In the genomic region with DNA sequence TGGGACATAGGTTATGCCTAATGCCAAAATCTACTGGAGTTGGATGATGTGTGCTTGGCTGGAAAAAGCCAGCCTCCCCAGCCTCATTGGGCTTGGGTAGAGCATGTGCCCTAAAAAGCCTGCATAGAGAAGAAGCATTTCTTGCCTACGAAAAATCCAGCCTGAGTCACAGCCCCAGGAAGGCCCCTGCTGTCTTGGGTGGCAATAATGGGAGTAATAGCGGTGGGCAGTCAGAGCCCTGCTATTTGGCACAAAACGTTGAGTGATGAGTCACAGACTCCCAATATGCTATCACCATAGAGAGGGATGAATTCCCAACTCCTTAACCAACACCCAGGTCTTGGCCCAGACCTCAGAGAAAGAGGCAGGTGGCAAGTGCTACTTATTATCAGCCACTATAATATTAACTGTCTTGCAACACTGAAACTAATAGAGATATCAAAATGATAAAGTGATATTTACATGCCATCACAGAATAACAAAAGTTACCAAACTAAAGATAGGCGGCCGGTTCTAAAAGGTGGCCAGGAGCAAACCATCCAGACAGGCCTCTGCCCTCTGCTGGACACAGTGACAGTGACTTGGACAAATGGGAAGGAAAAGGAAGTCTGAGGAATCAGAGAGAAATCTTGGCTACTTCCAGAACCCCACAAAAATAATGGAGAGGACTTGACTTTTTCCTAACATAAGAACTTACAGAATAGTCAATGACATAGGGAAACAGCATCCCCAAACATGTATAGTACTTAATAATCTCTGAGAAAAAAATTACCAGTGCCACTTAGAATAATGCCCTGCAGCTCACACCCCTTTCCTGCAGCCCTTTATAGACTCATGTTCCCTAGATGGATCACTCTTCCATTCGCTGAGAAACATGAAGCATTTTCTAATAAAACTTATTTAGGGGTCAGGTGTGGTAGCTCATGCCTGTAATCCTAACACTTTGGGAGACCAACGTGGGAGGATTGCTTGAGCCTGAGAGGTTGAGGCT, we compare ENCODE assay signal across 8 cellular contexts. TPM values are rescaled to one million over a fixed set of nuclear protein-coding genes. Genes with fewer than 3 reads are reported as not detected.
DNase-seq lines count a peak whose midpoint lies in the region; ATAC-seq and TF ChIP-seq lines count a peak whose summit lies in the region.

No MANE protein-coding gene starts in this region.

- WGBS in aorta, 2 donors, result 59 to 63% methylated on average over 7 of the region's 7 CpGs

- in situ Hi-C loops in astrocyte of the cerebellum (cut with HindIII; ENCODE audit: low sequenced_read_pairs), result no loop called here

- peak; percentile 49 for TF ChIP-seq CTCF in cardiac muscle cell (IDR thresholded peaks at IDR 0.05; ENCODE audit: low read depth, low read length)
- peak; percentile 65 for TF ChIP-seq CTCF in astrocyte of the cerebellum (IDR thresholded peaks at IDR 0.05; ENCODE audit: low read depth, low read length, missing control alignments)

- H3K4me1 ChIP-seq in cardiac muscle cell (ENCODE audit: low read depth), result peaks cover 6% of the 10 kb centered on the region
- H3K4me1 ChIP-seq in aorta (ENCODE audit: control insufficient read depth in 1 of 2, insufficient read depth in 2 of 2, low read length in 2 of 2), result no peaks in the 10 kb centered on the region

- ATAC-seq in aorta (ENCODE audit: low FRiP score), result peak; percentile 39
- ATAC-seq in HG03139 (IDR thresholded peaks at IDR 0.05; ENCODE audit: unreplicated experiment), result no peak
- no peak for ATAC-seq in HG03520 (IDR thresholded peaks at IDR 0.05; ENCODE audit: unreplicated experiment)

- H3K9me3 ChIP-seq in cardiac muscle cell (ENCODE audit: low read depth) (no peaks in the 10 kb centered on the region), aorta (ENCODE audit: control insufficient read depth, low read length) (no peaks in the 10 kb centered on the region)

- DNase-seq in cardiac muscle cell (ENCODE audit: low read depth in 1 of 2, low spot score in 1 of 2), result peak in 1 of 2 donors; percentile 79
- no peak for DNase-seq in cardiac septum (ENCODE audit: low spot score)
- DNase-seq in astrocyte of the cerebellum (ENCODE audit: low read depth), result peak; percentile 71
- DNase-seq in left kidney (ENCODE audit: low read depth, low spot score), result peak; percentile 37
- no peak for DNase-seq in aorta
- DNase-seq in middle frontal gyrus (ENCODE audit: extremely low spot score, low spot score), result no peak

- H3K27me3 ChIP-seq in cardiac muscle cell, result no peaks in the 10 kb centered on the region
- no peaks in the 10 kb centered on the region for H3K27me3 ChIP-seq in aorta (ENCODE audit: control insufficient read depth in 1 of 2, insufficient read depth in 2 of 2, low read length in 1 of 2)

- intact Hi-C loops in cardiac septum (cut with DNase I) (no loop called here), aorta (cut with DNase I) (no loop called here)

- no peak overlapping the region for H3K4me3 ChIP-seq in cardiac muscle cell
- no peak overlapping the region for H3K4me3 ChIP-seq in astrocyte of the cerebellum (ENCODE audit: low read depth, low read length)
- H3K4me3 ChIP-seq in aorta (ENCODE audit: low read length in 2 of 2), result no peak overlapping the region

- H3K27ac ChIP-seq in cardiac muscle cell (peak overlapping the region; percentile 74), aorta (ENCODE audit: low read depth in 1 of 2, low read length in 2 of 2) (no peak overlapping the region)

- H3K36me3 ChIP-seq in cardiac muscle cell, result peaks cover 9% of the 10 kb centered on the region
- H3K36me3 ChIP-seq in aorta (ENCODE audit: control insufficient read depth in 1 of 2, insufficient read depth in 2 of 2, low read length in 1 of 2), result peaks cover 2 to 4% of the 10 kb centered on the region in 2 donors

RNA-seq across cellular contexts. Expression of a gene that starts 51.9 kb away (rescaled TPM):
- 0.07 TPM in 1 of 2 replicates, not detected in the other for total RNA-seq in cardiac muscle cell
- 0.06 TPM in 1 of 2 replicates, not detected in the other for polyA plus RNA-seq in cardiac muscle cell
- total RNA-seq in cardiac septum, result 0.13 TPM
- under 1 TPM in 1 of 2 donors, not detected in 1; 0.18 TPM for total RNA-seq in aorta
- 10 to 100 TPM in 1 of 2 donors, under 1 TPM in 1; 0.54 to 16.5 TPM for polyA plus RNA-seq in aorta

Comparison
In these comparisons a context has a peak if more than half of its experiments do, and no peak if none do; other contexts are left out.
1. DNase-seq: peak in astrocyte of the cerebellum (single experiment) and left kidney (single experiment); none in cardiac septum (single experiment), aorta (0 of 2) and middle frontal gyrus (single experiment).